8 cellular contexts compared by ENCODE assay signal in the genomic region with DNA sequence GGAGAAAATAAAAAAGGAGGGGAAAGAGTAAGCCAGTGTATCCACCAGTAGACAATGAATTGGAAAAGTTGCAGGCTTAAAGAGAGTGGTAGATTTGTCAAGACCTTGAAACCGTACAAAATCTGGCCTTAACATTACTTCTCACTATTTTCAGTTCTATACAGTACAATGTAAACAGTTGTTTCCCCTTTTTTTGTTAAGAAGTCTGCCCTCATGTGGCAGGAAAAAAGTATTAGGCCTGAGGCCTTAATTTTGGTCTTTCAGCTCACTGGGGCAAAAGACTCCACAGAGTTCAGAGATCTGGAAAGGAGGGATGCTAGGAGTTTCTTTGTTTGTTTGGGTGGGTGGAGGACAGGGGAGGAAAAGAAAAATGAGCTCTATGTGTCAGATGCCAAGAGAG.
DNase-seq lines count a peak whose midpoint lies in the region; ATAC-seq, FAIRE-seq and TF ChIP-seq lines count a peak whose summit lies in the region.

No MANE protein-coding gene starts in this region.

- ATAC-seq in GM19372 (IDR thresholded peaks at IDR 0.05; ENCODE audit: low read depth, unreplicated experiment) (peak; percentile 59), HG02623 (IDR thresholded peaks at IDR 0.05; ENCODE audit: unreplicated experiment) (no peak)

- no peaks in the 10 kb centered on the region for H3K4me1 ChIP-seq in mammary epithelial cell (ENCODE audit: insufficient read depth, low read length)

- no TSS peak for BruUV-seq in mammary epithelial cell (replicated peaks; lab: Mats Ljungman, UMichigan)

- H2AFZ ChIP-seq in mammary epithelial cell (ENCODE audit: low read depth, low read length) = no peak overlapping the region

- CTCF ChIA-PET in mammary epithelial cell (lab: Charles Lee; ENCODE audit: low non-redundant PET) = interaction anchor here (0.6 kb wide), 2 partner anchors 150 to 243 kb away, joined by 4 to 8 read pairs; no protein-coding TSS in a partner anchor

- H3K9me3 ChIP-seq in mammary epithelial cell (replicated peaks; ENCODE audit: insufficient read depth, low read length) = no peaks in the 10 kb centered on the region

- dilution Hi-C loops in mammary epithelial cell (cut with HindIII; ENCODE audit: low sequenced_read_pairs) = no loop called here

- DNase-seq in G401 (ENCODE audit: low spot score) = peak; percentile 7
- peak; percentile 19 for DNase-seq in Jurkat, Clone E6-1 (ENCODE audit: low read depth, low spot score)
- peak; percentile 1 for DNase-seq in mammary epithelial cell
- DNase-seq in superior temporal gyrus (ENCODE audit: extremely low spot score) = peak; percentile 20
- DNase-seq in frontal cortex (ENCODE audit: low spot score in 2 of 2) = no peak
- no peak for DNase-seq in NCI-H1092 (lab: John Stamatoyannopoulos, UW)

- WGBS in mammary epithelial cell (ENCODE audit: low coverage, missing lambda C conversion rate) = 27% methylated on average over 1 of the region's 1 CpG

- H3K4me3 ChIP-seq in Jurkat, Clone E6-1 (ENCODE audit: low read length) = no peak overlapping the region
- no peak overlapping the region for H3K4me3 ChIP-seq in mammary epithelial cell (replicated peaks in 1 of 3; ENCODE audit: insufficient read depth in 1 of 3, low read depth in 2 of 3, low read length in 3 of 3)

- TF ChIP-seq CTCF in mammary epithelial cell (conservative IDR thresholded peaks at IDR 0.05 in 1 of 2, IDR thresholded peaks at IDR 0.05 in 1 of 2; ENCODE audit: extremely low read depth in 1 of 2, insufficient read depth in 1 of 2, low read depth in 1 of 2, low read length in 2 of 2) = peak; percentile 7 to 46

- no peaks in the 10 kb centered on the region for H4K20me1 ChIP-seq in mammary epithelial cell (ENCODE audit: insufficient read depth, low read length)

- no peaks in the 10 kb centered on the region for H3K79me2 ChIP-seq in mammary epithelial cell (ENCODE audit: insufficient read depth, low read length)

- no peak overlapping the region for H3K9ac ChIP-seq in mammary epithelial cell (ENCODE audit: insufficient read depth, low read length)

- in situ Hi-C loops in G401 (cut with HindIII; ENCODE audit: low sequenced_read_pairs) = no loop called here
- in situ Hi-C loops in mammary epithelial cell (cut with MboI; ENCODE audit: low sequenced_read_pairs in 2 of 2) = no loop called here

- intact Hi-C loops in mammary epithelial cell (cut with micrococcal nuclease) = loop anchor here (1.0 to 10.0 kb wide), 2 partner anchors 251 to 352 kb away; no protein-coding TSS in a partner anchor

- H3K36me3 ChIP-seq in mammary epithelial cell (ENCODE audit: insufficient read depth, low read length) = no peaks in the 10 kb centered on the region

- no peak overlapping the region for H3K27ac ChIP-seq in mammary epithelial cell (ENCODE audit: insufficient read depth, low read depth, low read length)

- H3K27me3 ChIP-seq in mammary epithelial cell (ENCODE audit: insufficient read depth, low read length) = no peaks in the 10 kb centered on the region

- no peak overlapping the region for H3K4me2 ChIP-seq in mammary epithelial cell (ENCODE audit: insufficient read depth, low read depth, low read length)

- FAIRE-seq in frontal cortex (lab: Jason Lieb, UNC) = no peak

Comparison
In these comparisons a context has a peak if more than half of its experiments do, and no peak if none do; other contexts are left out.
1. DNase-seq: peak in G401 (single experiment), Jurkat, Clone E6-1 (single experiment), mammary epithelial cell (single experiment) and superior temporal gyrus (single experiment); none in frontal cortex (0 of 2) and NCI-H1092 (single experiment).